In the genomic region with DNA sequence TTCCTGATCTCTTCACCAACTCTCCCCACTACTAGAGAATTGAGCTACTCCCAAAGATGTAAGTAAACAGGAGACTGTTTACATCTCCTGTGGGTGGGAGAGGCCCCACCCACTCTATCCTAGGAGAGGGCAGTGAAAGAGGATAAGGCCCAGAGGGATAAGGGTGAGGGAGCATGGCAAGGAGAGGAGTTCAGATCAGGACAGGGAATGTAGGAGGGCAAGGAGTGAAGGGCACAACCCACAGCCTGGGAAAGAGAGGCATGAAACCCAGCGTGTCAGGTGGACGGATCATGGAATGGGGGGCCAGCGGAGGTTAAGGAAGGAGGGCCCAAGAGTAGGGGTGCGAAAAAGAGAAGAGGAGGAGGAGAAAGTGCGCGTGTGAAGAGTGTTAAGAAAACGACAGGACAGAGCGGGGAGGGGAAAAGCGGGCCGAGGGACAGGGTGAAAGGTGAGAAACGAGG, we compare ENCODE assay signal across 8 cellular contexts. TPM values are rescaled to one million over a fixed set of nuclear protein-coding genes. Genes with fewer than 3 reads are reported as not detected.
DNase-seq lines count a peak whose midpoint lies in the region; ATAC-seq, FAIRE-seq and TF ChIP-seq lines count a peak whose summit lies in the region.
"Not testable (repeated sequence)": the region's sequence is repeated elsewhere in the genome, so short reads cannot be mapped to it uniquely, and the experiment has no call there.

No MANE protein-coding gene starts in this region.

- not testable (repeated sequence) for H4K91ac ChIP-seq in neuronal stem cell (ENCODE audit: low read depth, low read length, poor library complexity)

- H3K4me2 ChIP-seq in endothelial cell of umbilical vein (ENCODE audit: insufficient read depth, low read length) (peak overlapping the region; percentile 94), neuronal stem cell (ENCODE audit: insufficient read depth, low read length, poor library complexity, severe bottlenecking) (peak overlapping the region; percentile 50)

- not testable (repeated sequence) for H3K9me3 Mint-ChIP-seq in CD4-positive, CD25-positive, alpha-beta regulatory T cell; activated naive CD8-positive, alpha-beta T cell treated with anti-CD3 and anti-CD28 coated beads, Interleukin-2, amount 10 ng/mL, durations not matched to agents 7 days and 5 days

- not testable (repeated sequence) for H2AFZ ChIP-seq in endothelial cell of umbilical vein (ENCODE audit: low read depth, low read length)
- H2AFZ ChIP-seq in neuronal stem cell (ENCODE audit: low read length): peak overlapping the region; percentile 69

- H2AK5ac ChIP-seq in neuronal stem cell (ENCODE audit: low read depth, low read length): not testable (repeated sequence)

- not testable (repeated sequence) for H3K9me3 ChIP-seq in CD4-positive, CD25-positive, alpha-beta regulatory T cell (ENCODE audit: control insufficient read depth in 2 of 2, low read length in 2 of 2); SJSA1 (replicated peaks); endothelial cell of umbilical vein (replicated peaks; ENCODE audit: control insufficient read depth, insufficient read depth, low read length); neuronal stem cell (replicated peaks in 1 of 2; ENCODE audit: control insufficient read depth in 2 of 2, insufficient read depth in 1 of 2, low read depth in 1 of 2, low read length in 2 of 2)

- TF ChIP-seq CTCF in endothelial cell of umbilical vein (IDR thresholded peaks at IDR 0.05; ENCODE audit: extremely low read depth in 1 of 2, insufficient read depth in 1 of 2, low read depth in 1 of 2, low read length in 2 of 2): not testable (repeated sequence)

- H3K18ac ChIP-seq in neuronal stem cell (ENCODE audit: low read length): not testable (repeated sequence)

- H3K79me2 ChIP-seq in endothelial cell of umbilical vein (ENCODE audit: control insufficient read depth, insufficient read depth, low read length): peaks cover 58% of the 10 kb centered on the region

- dilution Hi-C loops in endothelial cell of umbilical vein (cut with MboI; ENCODE audit: extremely low pct_ligation_motif_present, low sequenced_read_pairs): not testable (repeated sequence)

- POLR2A ChIA-PET in activated naive CD8-positive, alpha-beta T cell treated with anti-CD3 and anti-CD28 coated beads, Interleukin-2, amount 10 ng/mL, durations not matched to agents 7 days and 5 days (lab: Charles Lee): interaction anchor here (0.8 kb wide), 1 partner anchor 207 kb away, joined by 3 read pairs; no protein-coding TSS in a partner anchor
- POLR2A ChIA-PET in endothelial cell of umbilical vein (lab: Charles Lee): not testable (repeated sequence)

- peak; percentile 12 for FAIRE-seq in endothelial cell of umbilical vein (lab: Jason Lieb, UNC)

- H3K9ac ChIP-seq in endothelial cell of umbilical vein (replicated peaks; ENCODE audit: extremely low read depth, insufficient read depth, low read length): peak overlapping the region; percentile 35
- peak overlapping the region; percentile 78 for H3K9ac ChIP-seq in neuronal stem cell (ENCODE audit: low read depth, low read length, poor library complexity)

- intact Hi-C loops in endothelial cell of umbilical vein (cut with micrococcal nuclease): loop anchor here (5.0 to 10.0 kb wide), 2 partner anchors 142 to 210 kb away; a partner anchor contains a TSS

- not testable (repeated sequence) for H3K36me3 ChIP-seq in CD4-positive, CD25-positive, alpha-beta regulatory T cell (ENCODE audit: control insufficient read depth, insufficient read depth, low read length); endothelial cell of umbilical vein (ENCODE audit: control insufficient read depth in 2 of 2, extremely low read depth in 1 of 2, insufficient read depth in 2 of 2, low read length in 2 of 2)
- peaks cover 43% of the 10 kb centered on the region for H3K36me3 ChIP-seq in SJSA1
- peaks cover 6 to 52% of the 10 kb centered on the region in 2 donors for H3K36me3 ChIP-seq in neuronal stem cell (replicated peaks in 1 of 2; ENCODE audit: control insufficient read depth in 2 of 2, insufficient read depth in 2 of 2, low read length in 2 of 2)

- H4K20me1 ChIP-seq in endothelial cell of umbilical vein (replicated peaks; ENCODE audit: control insufficient read depth, extremely low read depth, insufficient read depth, low read length): not testable (repeated sequence)

- H3K4me1 ChIP-seq in CD4-positive, CD25-positive, alpha-beta regulatory T cell (ENCODE audit: control insufficient read depth, insufficient read depth, low read length, poor library complexity, severe bottlenecking): peaks cover 22% of the 10 kb centered on the region
- H3K4me1 ChIP-seq in SJSA1 (replicated peaks) (peaks cover 30% of the 10 kb centered on the region), endothelial cell of umbilical vein (ENCODE audit: control insufficient read depth, extremely low read depth, insufficient read depth, low read length) (peaks cover 19% of the 10 kb centered on the region), neuronal stem cell (ENCODE audit: control insufficient read depth in 2 of 2, insufficient read depth in 1 of 2, low read depth in 1 of 2, low read length in 2 of 2) (peaks cover 4 to 14% of the 10 kb centered on the region in 2 donors)

- no CpG with 5 or more reads among the region's 11 CpGs for WGBS in neuronal stem cell (ENCODE audit: extremely low coverage in 2 of 2, insufficient read length in 2 of 2, insufficient replicate concordance in 1 of 2), 2 donors

- H4K8ac ChIP-seq in neuronal stem cell (ENCODE audit: low read depth, low read length): not testable (repeated sequence)

- H3K4me3 Mint-ChIP-seq in CD4-positive, CD25-positive, alpha-beta regulatory T cell: peak overlapping the region; percentile 91 to 95 (median 93)
- H3K4me3 Mint-ChIP-seq in activated naive CD8-positive, alpha-beta T cell treated with anti-CD3 and anti-CD28 coated beads, Interleukin-2, amount 10 ng/mL, durations not matched to agents 7 days and 5 days: peak overlapping the region; percentile 93

- not testable (repeated sequence) for H3K27me3 Mint-ChIP-seq in CD4-positive, CD25-positive, alpha-beta regulatory T cell; activated naive CD8-positive, alpha-beta T cell treated with anti-CD3 and anti-CD28 coated beads, Interleukin-2, amount 10 ng/mL, durations not matched to agents 7 days and 5 days

- H3K79me1 ChIP-seq in neuronal stem cell (ENCODE audit: low read depth, low read length): not testable (repeated sequence)

- H3K27ac ChIP-seq in CD4-positive, CD25-positive, alpha-beta regulatory T cell (ENCODE audit: insufficient read depth, low read length, poor library complexity, severe bottlenecking); neuronal stem cell (replicated peaks; ENCODE audit: low read length): not testable (repeated sequence)
- peak overlapping the region; percentile 34 for H3K27ac ChIP-seq in SJSA1
- peak overlapping the region; percentile 25 for H3K27ac ChIP-seq in endothelial cell of umbilical vein (ENCODE audit: insufficient read depth, low read depth, low read length)
- peak overlapping the region; percentile 27 for H3K27ac ChIP-seq in layer of hippocampus (ENCODE audit: low read depth, low read length)
- H3K27ac ChIP-seq in substantia nigra (ENCODE audit: low read depth, low read length, poor library complexity, severe bottlenecking): peak overlapping the region; percentile 7

- not testable (repeated sequence) for H3K14ac ChIP-seq in neuronal stem cell (ENCODE audit: low read length)

- H2BK15ac ChIP-seq in neuronal stem cell (ENCODE audit: low read length): not testable (repeated sequence)

- TF ChIP-seq POLR2A in endothelial cell of umbilical vein (IDR thresholded peaks at IDR 0.05; ENCODE audit: low read depth, low read length): not testable (repeated sequence)

- H2BK5ac ChIP-seq in neuronal stem cell (ENCODE audit: low read length): not testable (repeated sequence)

- DNase-seq in CD4-positive, CD25-positive, alpha-beta regulatory T cell; activated naive CD8-positive, alpha-beta T cell treated with anti-CD3 and anti-CD28 coated beads, Interleukin-2, amount 10 ng/mL, durations not matched to agents 7 days and 5 days; neuronal stem cell (ENCODE audit: low spot score); substantia nigra (lab: John Stamatoyannopoulos, UW): not testable (repeated sequence)
- DNase-seq in HuH-7 (ENCODE audit: low spot score): peak; percentile 27
- DNase-seq in SJSA1 (ENCODE audit: low read depth in 1 of 2, low spot score in 2 of 2): peak in 1 of 2 experiments; percentile 60
- peak; percentile 24 for DNase-seq in endothelial cell of umbilical vein (ENCODE audit: low read depth, low spot score)

- H3K4me1 Mint-ChIP-seq in CD4-positive, CD25-positive, alpha-beta regulatory T cell: peaks cover 25 to 68% (median 51%) of the 10 kb centered on the region in 4 donors
- H3K4me1 Mint-ChIP-seq in activated naive CD8-positive, alpha-beta T cell treated with anti-CD3 and anti-CD28 coated beads, Interleukin-2, amount 10 ng/mL, durations not matched to agents 7 days and 5 days: peaks cover 30% of the 10 kb centered on the region

- H3K27ac Mint-ChIP-seq in CD4-positive, CD25-positive, alpha-beta regulatory T cell: peak overlapping the region; percentile 83 to 97 (median 91)
- H3K27ac Mint-ChIP-seq in activated naive CD8-positive, alpha-beta T cell treated with anti-CD3 and anti-CD28 coated beads, Interleukin-2, amount 10 ng/mL, durations not matched to agents 7 days and 5 days: peak overlapping the region; percentile 91

- not testable (repeated sequence) for H3K4ac ChIP-seq in neuronal stem cell (ENCODE audit: low read length)

- H3K4me3 ChIP-seq in CD4-positive, CD25-positive, alpha-beta regulatory T cell (ENCODE audit: low read depth, low read length): peak overlapping the region; percentile 73
- H3K4me3 ChIP-seq in SJSA1: peak overlapping the region; percentile 39
- H3K4me3 ChIP-seq in endothelial cell of umbilical vein (replicated peaks in 1 of 3; ENCODE audit: insufficient read depth in 1 of 3, low read depth in 1 of 3, low read length in 3 of 3): peak overlapping the region; percentile 12 to 77 (median 53)
- H3K4me3 ChIP-seq in neuronal stem cell (ENCODE audit: low read length in 2 of 2): peak overlapping the region; percentile 51 to 80

- not testable (repeated sequence) for ATAC-seq in CD4-positive, CD25-positive, alpha-beta regulatory T cell (ENCODE audit: low read depth in 2 of 2); activated naive CD8-positive, alpha-beta T cell treated with anti-CD3 and anti-CD28 coated beads, Interleukin-2, amount 10 ng/mL, durations not matched to agents 7 days and 5 days (ENCODE audit: low read depth)

- not testable (repeated sequence) for H3K23ac ChIP-seq in neuronal stem cell (ENCODE audit: low read depth, low read length, poor library complexity)

- CTCF ChIA-PET in endothelial cell of umbilical vein (lab: Charles Lee): interaction anchor here (1.3 to 2.6 kb wide), 2 partner anchors 10 to 294 kb away, joined by 3 to 10 read pairs; no protein-coding TSS in a partner anchor

- H3K27me3 ChIP-seq in CD4-positive, CD25-positive, alpha-beta regulatory T cell (ENCODE audit: control insufficient read depth, insufficient read depth, low read length); SJSA1 (replicated peaks); endothelial cell of umbilical vein (ENCODE audit: control insufficient read depth in 2 of 2, insufficient read depth in 2 of 2, low read length in 2 of 2); layer of hippocampus (ENCODE audit: control insufficient read depth, insufficient read depth, low read length); neuronal stem cell (ENCODE audit: control insufficient read depth in 3 of 3, insufficient read depth in 3 of 3, low read depth in 1 of 3, low read length in 3 of 3): not testable (repeated sequence)

- not testable (repeated sequence) for H3K36me3 Mint-ChIP-seq in CD4-positive, CD25-positive, alpha-beta regulatory T cell
- peaks cover 13% of the 10 kb centered on the region for H3K36me3 Mint-ChIP-seq in activated naive CD8-positive, alpha-beta T cell treated with anti-CD3 and anti-CD28 coated beads, Interleukin-2, amount 10 ng/mL, durations not matched to agents 7 days and 5 days

- not testable (repeated sequence) for H3K9me1 ChIP-seq in endothelial cell of umbilical vein (replicated peaks; ENCODE audit: control insufficient read depth, extremely low read depth, insufficient read depth, low read length)

- H2BK120ac ChIP-seq in neuronal stem cell (ENCODE audit: low read depth, low read length): not testable (repeated sequence)

- not testable (repeated sequence) for H2BK12ac ChIP-seq in neuronal stem cell (ENCODE audit: low read length)

- BruUV-seq in endothelial cell of umbilical vein (replicated peaks; lab: Mats Ljungman, UMichigan): TSS peak; percentile 37

RNA-seq across cellular contexts. Expression of a gene that starts 0.9 kb away (rescaled TPM):
- 14.0 TPM for total RNA-seq in CD4-positive, CD25-positive, alpha-beta regulatory T cell
- 1 to 10 TPM; 3.3 to 8.5 (median 5.6) TPM for polyA plus RNA-seq in CD4-positive, CD25-positive, alpha-beta regulatory T cell
- total RNA-seq in SJSA1 (2014; rRNA removed; shearing (Covaris generic)): 15.7 and 18.9 TPM in 2 replicates
- 10 to 100 TPM; 14.7 to 15.7 TPM for total RNA-seq in activated naive CD8-positive, alpha-beta T cell treated with anti-CD3 and anti-CD28 coated beads, Interleukin-2, amount 10 ng/mL, durations not matched to agents 7 days and 5 days
- 20.7 and 21.5 TPM in 2 replicates for total RNA-seq in endothelial cell of umbilical vein
- polyA plus RNA-seq in endothelial cell of umbilical vein: 12.1 and 14.8 TPM in 2 replicates
- 13.9 and 15.7 TPM in 2 replicates for polyA plus RNA-seq in endothelial cell of umbilical vein (2011; cell fraction: cytosol; rRNA removed)
- 25.0 and 27.1 TPM in 2 replicates for polyA plus RNA-seq in endothelial cell of umbilical vein (2011; cell fraction: nucleus; rRNA removed)
- polyA plus RNA-seq in endothelial cell of umbilical vein (2012): 21.9 and 23.0 TPM in 2 replicates
- 24.7 and 25.5 TPM in 2 replicates for polyA minus RNA-seq in endothelial cell of umbilical vein
- polyA minus RNA-seq in endothelial cell of umbilical vein (2011; cell fraction: cytosol; rRNA and poly(A)+ RNA removed): 5.4 TPM
- 12.5 and 16.5 TPM in 2 replicates for polyA minus RNA-seq in endothelial cell of umbilical vein (2011; cell fraction: nucleus; rRNA and poly(A)+ RNA removed)
- polyA plus RNA-seq in neuronal stem cell (2013, experiment 1 of 2): 11.8 TPM
- 12.0 TPM for polyA plus RNA-seq in neuronal stem cell (2013, experiment 2 of 2)

RNA-seq across cellular contexts. Expression of a gene that starts 26.9 kb away (rescaled TPM):
- total RNA-seq in CD4-positive, CD25-positive, alpha-beta regulatory T cell: 25.3 TPM
- polyA plus RNA-seq in CD4-positive, CD25-positive, alpha-beta regulatory T cell: 10 to 100 TPM; 31.8 to 44.1 (median 36.0) TPM
- 25.2 and 25.8 TPM in 2 replicates for total RNA-seq in SJSA1 (2014; rRNA removed; shearing (Covaris generic))
- total RNA-seq in activated naive CD8-positive, alpha-beta T cell treated with anti-CD3 and anti-CD28 coated beads, Interleukin-2, amount 10 ng/mL, durations not matched to agents 7 days and 5 days: 10 to 100 TPM; 37.7 to 43.4 TPM
- total RNA-seq in endothelial cell of umbilical vein: 44.1 and 44.5 TPM in 2 replicates
- 8.1 and 10.0 TPM in 2 replicates for polyA plus RNA-seq in endothelial cell of umbilical vein
- 15.6 and 18.4 TPM in 2 replicates for polyA plus RNA-seq in endothelial cell of umbilical vein (2011; cell fraction: cytosol; rRNA removed)
- polyA plus RNA-seq in endothelial cell of umbilical vein (2011; cell fraction: nucleus; rRNA removed): 6.9 and 7.4 TPM in 2 replicates
- 31.3 and 46.8 TPM in 2 replicates for polyA plus RNA-seq in endothelial cell of umbilical vein (2012)
- 14.2 and 17.0 TPM in 2 replicates for polyA minus RNA-seq in endothelial cell of umbilical vein
- 15.1 TPM for polyA minus RNA-seq in endothelial cell of umbilical vein (2011; cell fraction: cytosol; rRNA and poly(A)+ RNA removed)
- 2.9 and 5.4 TPM in 2 replicates for polyA minus RNA-seq in endothelial cell of umbilical vein (2011; cell fraction: nucleus; rRNA and poly(A)+ RNA removed)
- 33.1 TPM for polyA plus RNA-seq in neuronal stem cell (2013, experiment 1 of 2)
- polyA plus RNA-seq in neuronal stem cell (2013, experiment 2 of 2): 33.8 TPM
